Comparison of ENCODE assay signal across 28 cellular contexts in the genomic region with DNA sequence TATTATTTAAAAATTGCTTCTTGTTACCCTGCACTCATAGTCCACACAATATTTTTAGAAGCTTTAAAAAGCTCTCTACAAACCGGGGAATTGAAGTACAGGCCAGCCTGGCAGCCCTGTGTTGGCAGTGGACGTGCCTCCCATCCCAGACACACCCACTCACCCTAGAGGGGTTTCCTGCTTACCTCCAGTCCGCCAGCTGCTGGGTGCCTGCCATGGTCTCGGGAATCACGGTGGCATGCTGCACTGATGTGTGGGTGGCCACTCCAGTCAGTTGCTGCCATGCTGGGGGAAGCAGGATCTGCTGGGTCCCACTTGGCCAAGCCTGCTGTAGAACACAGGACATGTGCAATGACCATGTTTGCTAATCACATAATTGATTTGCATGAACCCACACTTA.
"Had no signal": no experiment of that assay in that cellular context is flagged by ENCODE, and none has a peak within 500 bp of the region (broad histone marks: within the 10 kb centered on the region; RNA-seq: fewer than 3 reads in every experiment).

No MANE protein-coding gene starts in this region.

- H3K9me3 ChIP-seq: colonic mucosa, gastroesophageal sphincter, neutrophil, prostate gland, transverse colon had no signal

- DNase-seq: activated CD4-positive, alpha-beta memory T cell treated with anti-CD3 and anti-CD28 coated beads for 36 hours; activated CD4-positive, alpha-beta T cell treated with anti-CD3 and anti-CD28 coated beads, Interleukin-2, amount 10 ng/mL, durations not matched to agents 24 days and 14 days; activated effector memory CD4-positive, alpha-beta T cell treated with Interleukin-2 at 50 U/mL for 16 hours; activated naive CD4-positive, alpha-beta T cell treated with Interleukin-2 at 50 U/mL for 16 hours; activated T-cell treated with anti-CD3 and anti-CD28 coated beads for 4 hours; anterior cingulate cortex; cerebellar nuclear complex; colonic mucosa; dorsolateral prefrontal cortex; effector memory CD4-positive, alpha-beta T cell; immature natural killer cell; kidney; retina; stimulated activated CD4-positive, alpha-beta T cell treated with anti-CD3 and anti-CD28 coated beads, Interleukin-15, amount 100 ng/mL, for 24 hours; stimulated activated CD4-positive, alpha-beta T cell treated with anti-CD3 and anti-CD28 coated beads, Interleukin-2, amount 100 ng/mL, for 24 hours; stimulated activated naive CD4-positive, alpha-beta T cell; SW 1271; T-helper 9 cell; transverse colon; WERI-Rb-1 had no signal

- H3K27ac Mint-ChIP-seq: activated CD4-positive, alpha-beta memory T cell treated with anti-CD3 and anti-CD28 coated beads for 36 hours; activated CD4-positive, alpha-beta T cell treated with anti-CD3 and anti-CD28 coated beads, Interleukin-2, amount 10 ng/mL, durations not matched to agents 24 days and 14 days; activated naive CD8-positive, alpha-beta T cell; T-helper 1 cell treated with Interleukin-12 subunit alpha and Interleukin-12 subunit beta and Interleukin-4 antibody, amounts not matched to agents 30 μg/mL and 1 μg/mL, for 36 hours had no signal

- H3K27me3 ChIP-seq: colonic mucosa, dorsolateral prefrontal cortex, gastroesophageal sphincter, neutrophil, transverse colon had no signal

- H3K9me3 Mint-ChIP-seq: activated CD4-positive, alpha-beta T cell treated with anti-CD3 and anti-CD28 coated beads, Interleukin-2, amount 10 ng/mL, durations not matched to agents 24 days and 14 days; immature natural killer cell; nephron had no signal

- H3K36me3 ChIP-seq: colonic mucosa had no signal

- H3K27me3 Mint-ChIP-seq: activated CD4-positive, alpha-beta memory T cell treated with anti-CD3 and anti-CD28 coated beads for 36 hours; activated CD4-positive, alpha-beta T cell treated with anti-CD3 and anti-CD28 coated beads, Interleukin-2, amount 10 ng/mL, durations not matched to agents 24 days and 14 days; activated naive CD8-positive, alpha-beta T cell had no signal

- H3K27ac ChIP-seq: colonic mucosa, gastroesophageal sphincter, neutrophil, prostate gland, transverse colon, WERI-Rb-1 had no signal

- H3K4me3 ChIP-seq: colonic mucosa, dorsolateral prefrontal cortex, gastroesophageal sphincter, lung, prostate gland, transverse colon had no signal

- H3K4me1 ChIP-seq: colonic mucosa, prostate gland, transverse colon had no signal

- ATAC-seq: activated CD4-positive, CD25-positive, alpha-beta regulatory T cell treated with anti-CD3 and anti-CD28 coated beads, Interleukin-2, amount 50 U/mL, for 24 hours; gastroesophageal sphincter had no signal

- H3K4me1 Mint-ChIP-seq: activated CD4-positive, alpha-beta T cell treated with anti-CD3 and anti-CD28 coated beads, Interleukin-2, amount 10 ng/mL, durations not matched to agents 24 days and 14 days; immature natural killer cell had no signal

- H3K4me3 Mint-ChIP-seq: activated CD4-positive, alpha-beta memory T cell treated with anti-CD3 and anti-CD28 coated beads for 36 hours; activated CD4-positive, alpha-beta T cell treated with anti-CD3 and anti-CD28 coated beads, Interleukin-2, amount 10 ng/mL, durations not matched to agents 24 days and 14 days; activated naive CD8-positive, alpha-beta T cell; immature natural killer cell; nephron; T-helper 1 cell treated with Interleukin-12 subunit alpha and Interleukin-12 subunit beta and Interleukin-4 antibody, amounts not matched to agents 30 μg/mL and 1 μg/mL, for 36 hours had no signal
